Comparison of ENCODE assay signal across 16 cellular contexts in genomic region chr13:80214050-80214449, GRCh38.
"Had no signal": no experiment of that assay in that cellular context is flagged by ENCODE, and none has a peak within 500 bp of the region (broad histone marks: within the 10 kb centered on the region; RNA-seq: fewer than 3 reads in every experiment).

No MANE protein-coding gene starts in this region.

- H3K9me3 ChIP-seq: right atrium auricular region, tibial artery had no signal

- ATAC-seq: activated naive CD8-positive, alpha-beta T cell treated with anti-CD3 and anti-CD28 coated beads, Interleukin-2, amount 50 U/mL, for 24 hours; activated T-helper 17 cell treated with anti-CD3 and anti-CD28 coated beads, Interleukin-2, amount 50 U/mL, for 72 hours; left cardiac atrium; stimulated activated naive B cell treated with anti-CD40 and anti-IgM and Interleukin-4, amounts not matched to agents 10 μg/mL and 1 μg/mL and 100 μg/mL, for 72 hours had no signal

- H3K36me3 Mint-ChIP-seq: immature natural killer cell; naive B cell; stimulated activated naive B cell treated with anti-CD40 and anti-IgM and Interleukin-4, amounts not matched to agents 10 μg/mL and 1 μg/mL and 100 μg/mL, for 72 hours had no signal

- H3K4me3 ChIP-seq: right atrium auricular region, tibial artery had no signal

- DNase-seq: activated CD4-positive, alpha-beta T cell treated with anti-CD3 and anti-CD28 coated beads, Interleukin-2, amount 50 U/mL, for 48 hours; activated naive CD4-positive, alpha-beta T cell treated with anti-CD3 and anti-CD28 coated beads for 36 hours; activated naive CD8-positive, alpha-beta T cell treated with anti-CD3 and anti-CD28 coated beads, Interleukin-2, amount 50 U/mL, for 24 hours; central memory CD4-positive, alpha-beta T cell; cortex of kidney; effector CD8-positive, alpha-beta T cell; immature natural killer cell; left cardiac atrium; naive B cell; stimulated activated CD4-positive, alpha-beta T cell treated with anti-CD3 and anti-CD28 coated beads, Interleukin-15, amount 100 ng/mL, for 24 hours; stimulated activated CD4-positive, alpha-beta T cell treated with anti-CD3 and anti-CD28 coated beads, Interleukin-4, amount 100 ng/mL, for 1 hour; stimulated activated naive B cell treated with anti-CD40 and anti-IgM and Interleukin-4, amounts not matched to agents 10 μg/mL and 1 μg/mL and 100 μg/mL, for 72 hours; tibial artery had no signal

- H3K27me3 Mint-ChIP-seq: activated naive CD8-positive, alpha-beta T cell treated with anti-CD3 and anti-CD28 coated beads, Interleukin-2, amount 50 U/mL, for 24 hours; activated T-helper 17 cell treated with anti-CD3 and anti-CD28 coated beads, Interleukin-2, amount 50 U/mL, for 72 hours; naive B cell; stimulated activated naive B cell treated with anti-CD40 and anti-IgM and Interleukin-4, amounts not matched to agents 10 μg/mL and 1 μg/mL and 100 μg/mL, for 72 hours had no signal

- H3K36me3 ChIP-seq: right atrium auricular region, tibial artery had no signal

- H3K4me3 Mint-ChIP-seq: activated naive CD4-positive, alpha-beta T cell treated with anti-CD3 and anti-CD28 coated beads for 36 hours; activated naive CD8-positive, alpha-beta T cell treated with anti-CD3 and anti-CD28 coated beads, Interleukin-2, amount 50 U/mL, for 24 hours; activated T-helper 17 cell treated with anti-CD3 and anti-CD28 coated beads, Interleukin-2, amount 50 U/mL, for 72 hours; immature natural killer cell; naive B cell; stimulated activated naive B cell treated with anti-CD40 and anti-IgM and Interleukin-4, amounts not matched to agents 10 μg/mL and 1 μg/mL and 100 μg/mL, for 72 hours had no signal

- H3K4me1 ChIP-seq: right atrium auricular region, tibial artery had no signal

- H3K27ac Mint-ChIP-seq: activated naive CD4-positive, alpha-beta T cell treated with anti-CD3 and anti-CD28 coated beads for 36 hours; activated naive CD8-positive, alpha-beta T cell treated with anti-CD3 and anti-CD28 coated beads, Interleukin-2, amount 50 U/mL, for 24 hours; activated T-helper 17 cell treated with anti-CD3 and anti-CD28 coated beads, Interleukin-2, amount 50 U/mL, for 72 hours; immature natural killer cell; naive B cell; stimulated activated naive B cell treated with anti-CD40 and anti-IgM and Interleukin-4, amounts not matched to agents 10 μg/mL and 1 μg/mL and 100 μg/mL, for 72 hours had no signal

- H3K4me1 Mint-ChIP-seq: activated naive CD8-positive, alpha-beta T cell treated with anti-CD3 and anti-CD28 coated beads, Interleukin-2, amount 50 U/mL, for 24 hours; activated T-helper 17 cell treated with anti-CD3 and anti-CD28 coated beads, Interleukin-2, amount 50 U/mL, for 72 hours; immature natural killer cell; naive B cell; stimulated activated naive B cell treated with anti-CD40 and anti-IgM and Interleukin-4, amounts not matched to agents 10 μg/mL and 1 μg/mL and 100 μg/mL, for 72 hours had no signal

- H3K27ac ChIP-seq: right atrium auricular region, tibial artery, VCaP had no signal

- H3K9me3 Mint-ChIP-seq: activated naive CD4-positive, alpha-beta T cell treated with anti-CD3 and anti-CD28 coated beads for 36 hours; activated naive CD8-positive, alpha-beta T cell treated with anti-CD3 and anti-CD28 coated beads, Interleukin-2, amount 50 U/mL, for 24 hours; activated T-helper 17 cell treated with anti-CD3 and anti-CD28 coated beads, Interleukin-2, amount 50 U/mL, for 72 hours; immature natural killer cell; naive B cell; stimulated activated naive B cell treated with anti-CD40 and anti-IgM and Interleukin-4, amounts not matched to agents 10 μg/mL and 1 μg/mL and 100 μg/mL, for 72 hours had no signal
